Comparison of ENCODE assay signal across 25 cellular contexts in genomic region chr4:150133605-150134004, GRCh38.
"Had no signal": no experiment of that assay in that cellular context is flagged by ENCODE, and none has a peak within 500 bp of the region (broad histone marks: within the 10 kb centered on the region; RNA-seq: fewer than 3 reads in every experiment).

No MANE protein-coding gene starts in this region.

- H3K27ac ChIP-seq: neutrophil, pancreas, prostate gland, right atrium auricular region, right lobe of liver, sigmoid colon, stomach, thoracic aorta, thyroid gland, tibial nerve, upper lobe of left lung, vagina had no signal

- H3K27me3 ChIP-seq: neutrophil, pancreas, right atrium auricular region, right lobe of liver, sigmoid colon, stomach, thyroid gland, tibial nerve, upper lobe of left lung, vagina had no signal

- H3K9me3 ChIP-seq: neutrophil, pancreas, prostate gland, right atrium auricular region, right lobe of liver, sigmoid colon, stomach, thoracic aorta, thyroid gland, tibial nerve, upper lobe of left lung, vagina had no signal

- H3K4me3 ChIP-seq: pancreas, prostate gland, right atrium auricular region, right lobe of liver, sigmoid colon, stomach, thoracic aorta, thyroid gland, tibial nerve, upper lobe of left lung, vagina had no signal

- DNase-seq: nephron progenitor cell; nucleus accumbens; pancreas; retina; right lobe of liver; sigmoid colon; small intestine; stimulated activated CD4-positive, alpha-beta T cell treated with anti-CD3 and anti-CD28 coated beads, Interleukin-15, amount 100 ng/mL, for 24 hours; stimulated activated CD4-positive, alpha-beta T cell treated with anti-CD3 and anti-CD28 coated beads, Interleukin-2, amount 100 ng/mL, for 24 hours; stimulated activated CD4-positive, alpha-beta T cell treated with anti-CD3 and anti-CD28 coated beads, Interleukin-2, amount 100 ng/mL, for 48 hours; stimulated activated CD4-positive, alpha-beta T cell treated with anti-CD3 and anti-CD28 coated beads, Interleukin-4, amount 100 ng/mL, for 24 hours; stimulated activated naive B cell treated with anti-CD40 and anti-IgM and Interleukin-4, amounts not matched to agents 10 μg/mL and 1 μg/mL and 100 μg/mL, for 72 hours; stimulated activated naive CD4-positive, alpha-beta T cell treated with Interleukin-2 at 50 U/mL for 16 hours; stomach; thyroid gland; trophoblast cell; upper lobe of left lung had no signal

- H3K4me1 ChIP-seq: pancreas, prostate gland, right atrium auricular region, right lobe of liver, tibial nerve, upper lobe of left lung, vagina had no signal

- H3K36me3 ChIP-seq: neutrophil, pancreas, prostate gland, right atrium auricular region, right lobe of liver, sigmoid colon, stomach, thoracic aorta, thyroid gland, tibial nerve, upper lobe of left lung, vagina had no signal

- ATAC-seq: natural killer cell treated with Interleukin-12 subunit alpha and Interleukin-12 subunit beta and Interleukin-15 and Interleukin-18, amount 100 ng/mL, for 72 hours; pancreas; right lobe of liver; stimulated activated effector memory CD8-positive, alpha-beta T cell treated with anti-CD3 and anti-CD28 coated beads, Interleukin-12 subunit alpha, Interleukin-12 subunit beta, amount 100 ng/mL, for 72 hours; stimulated activated naive B cell treated with anti-CD40 and anti-IgM and Interleukin-4, amounts not matched to agents 10 μg/mL and 1 μg/mL and 100 μg/mL, for 72 hours had no signal
